8 cellular contexts compared by ENCODE assay signal in the genomic region with DNA sequence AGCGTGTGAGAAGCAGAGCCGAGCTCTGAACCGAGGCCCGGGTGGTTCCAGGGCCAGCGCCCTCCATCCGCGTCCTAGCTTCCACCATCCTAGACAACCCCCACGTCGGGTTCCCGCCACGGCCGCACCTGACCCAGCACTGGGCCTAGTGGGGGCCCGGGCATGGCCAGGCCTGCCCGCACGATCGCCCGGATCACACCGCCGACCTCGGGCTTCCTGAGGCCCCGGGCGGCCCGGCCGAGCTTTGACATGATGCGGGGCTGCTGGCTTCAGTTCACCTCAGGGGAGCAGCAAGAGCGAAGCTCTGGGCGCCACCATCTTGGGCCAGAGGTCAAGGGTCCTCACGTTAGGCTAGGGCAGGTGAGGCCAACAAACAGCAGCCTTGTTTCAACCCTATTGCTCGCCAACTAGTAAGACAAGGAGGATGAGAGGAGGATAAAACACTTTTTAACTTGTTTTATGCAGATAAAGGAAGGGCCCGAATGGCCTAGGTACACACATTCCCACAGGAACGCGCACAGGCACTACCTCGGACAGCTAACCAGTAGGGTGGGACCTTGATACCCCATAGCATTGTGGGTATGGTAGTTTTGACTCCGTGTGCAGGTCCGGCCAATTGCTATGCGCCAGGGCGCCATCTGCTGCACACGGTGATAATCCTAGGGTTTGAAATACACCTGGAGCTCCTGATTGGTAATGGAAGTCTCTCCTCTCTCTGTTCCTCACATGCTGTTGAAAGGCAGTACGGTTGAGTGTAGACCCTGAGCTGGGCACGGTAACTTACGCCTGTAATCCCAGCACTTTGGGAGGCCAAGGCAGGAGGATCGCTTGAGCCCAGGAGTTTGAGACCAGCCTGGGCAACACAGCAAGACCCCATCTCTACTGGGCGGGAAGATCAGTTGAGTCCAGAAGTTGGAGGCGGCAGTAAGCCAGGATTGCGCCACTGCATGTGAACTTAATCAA. TPM values are rescaled to one million over a fixed set of nuclear protein-coding genes. Genes with fewer than 3 reads are reported as not detected.
DNase-seq lines count a peak whose midpoint lies in the region; ATAC-seq, FAIRE-seq and TF ChIP-seq lines count a peak whose summit lies in the region.

Gene MRPL11 (minus strand): TSS at position 345 of the 963 bp plus-strand sequence. CDS start 94 bp downstream, at position 251.

- no peak within 1 kb of the TSS for H3K56ac ChIP-seq in H9 (ENCODE audit: insufficient read length, low read depth, low read length)

- no peaks in the 10 kb centered on the region for H3K27me3 ChIP-seq in H9 (ENCODE audit: insufficient read depth, low read length)
- no peaks in the 10 kb centered on the region for H3K27me3 ChIP-seq in MG63
- no peaks in the 10 kb centered on the region for H3K27me3 ChIP-seq in foreskin keratinocyte
- H3K27me3 ChIP-seq in neuron (ENCODE audit: insufficient read depth, low read length): no peaks in the 10 kb centered on the region

- H3K9ac ChIP-seq in H9 (ENCODE audit: extremely low read depth, insufficient read length, low read length): peak within 1 kb of the TSS; percentile 92

- peak within 1 kb of the TSS; percentile 90 to 92 for H3K4me3 Mint-ChIP-seq in H9

- H3K18ac ChIP-seq in H9 (ENCODE audit: insufficient read length, low read depth, low read length): peak within 1 kb of the TSS; percentile 78

- no peak within 1 kb of the TSS for H2BK15ac ChIP-seq in H9 (ENCODE audit: low read depth, low read length)

- H2BK5ac ChIP-seq in H9 (ENCODE audit: insufficient read length, low read length): peak within 1 kb of the TSS; percentile 9

- ATAC-seq in foreskin keratinocyte: peak; percentile 95

- H3K23ac ChIP-seq in H9 (ENCODE audit: insufficient read length, low read depth, low read length): no peak within 1 kb of the TSS

- H2BK12ac ChIP-seq in H9 (ENCODE audit: insufficient read length, low read depth, low read length): no peak within 1 kb of the TSS

- H3K27me3 Mint-ChIP-seq in H9 (ENCODE audit: low read depth): no peaks in the 10 kb centered on the region

- H4K20me1 ChIP-seq in H9 (ENCODE audit: control insufficient read depth, insufficient read depth, insufficient read length): no peaks in the 10 kb centered on the region

- H2BK20ac ChIP-seq in H9 (ENCODE audit: low read depth, low read length, poor library complexity, severe bottlenecking): no peak within 1 kb of the TSS

- H4K5ac ChIP-seq in H9 (ENCODE audit: insufficient read length, low read depth, low read length): peak within 1 kb of the TSS; percentile 4

- H3K79me2 ChIP-seq in H9 (ENCODE audit: insufficient read depth, low read length): no peaks in the 10 kb centered on the region

- H3K27ac Mint-ChIP-seq in H9: peak within 1 kb of the TSS; percentile 100

- H4K91ac ChIP-seq in H9 (ENCODE audit: insufficient read length, low read depth, low read length): no peak within 1 kb of the TSS

- FAIRE-seq in G401.6 (lab: Jason Lieb, UNC): peak; percentile 97

- no peak within 1 kb of the TSS for H2AK5ac ChIP-seq in H9 (ENCODE audit: insufficient read length, low read length)

- H3K4me1 ChIP-seq in H9 (ENCODE audit: insufficient read depth, low read length) (no peaks in the 10 kb centered on the region), foreskin keratinocyte (no peaks in the 10 kb centered on the region), neuron (ENCODE audit: insufficient read depth, low read length) (peaks cover 6% of the 10 kb centered on the region)

- TF ChIP-seq CTCF in H9 (conservative IDR thresholded peaks at IDR 0.05): peak; percentile 73
- peak; percentile 94 for TF ChIP-seq CTCF in foreskin keratinocyte (conservative IDR thresholded peaks at IDR 0.05)
- TF ChIP-seq CTCF in subcutaneous adipose tissue (IDR thresholded peaks at IDR 0.05; ENCODE audit: low read depth): no peak

- H3K23me2 ChIP-seq in H9 (ENCODE audit: insufficient read length, low read depth, low read length, poor library complexity, severe bottlenecking): peaks cover 7% of the 10 kb centered on the region

- no peak within 1 kb of the TSS for H4K8ac ChIP-seq in H9 (replicated peaks; ENCODE audit: insufficient read length, low read depth, low read length)

- H3K14ac ChIP-seq in H9 (ENCODE audit: insufficient read depth, low read length): peak within 1 kb of the TSS; percentile 85

- H3K4me2 ChIP-seq in H9 (ENCODE audit: insufficient read depth, insufficient read length, low read length): peak within 1 kb of the TSS; percentile 87

- DNase-seq in H9 (peak; percentile 96), MG63 (peak; percentile 89), SIG-M5 (lab: John Stamatoyannopoulos, UW) (peak; percentile 75), activated gamma-delta T cell treated with Interleukin-2 at 50 U/mL for 16 hours (peak; percentile 87), foreskin keratinocyte (peak; percentile 82 to 91)

- H3K4me1 Mint-ChIP-seq in H9: peaks cover 8 to 17% of the 10 kb centered on the region in 2 experiments

- H3K4me3 ChIP-seq in MG63 (peak within 1 kb of the TSS; percentile 81), neuron (ENCODE audit: low read length) (peak within 1 kb of the TSS; percentile 62)

- WGBS in H9 (ENCODE audit: extremely low coverage, insufficient read length, low lambda C conversion rate): no CpG with 5 or more reads among the region's 45 CpGs

- peaks cover 10% of the 10 kb centered on the region for H3K9me3 ChIP-seq in H9 (ENCODE audit: control insufficient read depth, low read depth, low read length)
- no peaks in the 10 kb centered on the region for H3K9me3 ChIP-seq in MG63
- H3K9me3 ChIP-seq in neuron (ENCODE audit: low read length): no peaks in the 10 kb centered on the region

- peaks cover 24 to 54% (median 39%) of the 10 kb centered on the region in 3 experiments; a peak in 6 of 7 replicates for H3K36me3 Mint-ChIP-seq in H9 (ENCODE audit: insufficient read depth in 1 of 3, low read depth in 3 of 3)

- no peaks in the 10 kb centered on the region for H3K79me1 ChIP-seq in H9 (ENCODE audit: insufficient read depth, low read depth, low read length, poor library complexity, severe bottlenecking)

- peak within 1 kb of the TSS; percentile 21 for H3K27ac ChIP-seq in H9 (ENCODE audit: insufficient read length, low read depth, low read length)
- peak within 1 kb of the TSS; percentile 67 for H3K27ac ChIP-seq in foreskin keratinocyte

- H2BK120ac ChIP-seq in H9 (ENCODE audit: low read depth, low read length, poor library complexity, severe bottlenecking): no peak within 1 kb of the TSS

- H3K36me3 ChIP-seq in MG63: peaks cover 8% of the 10 kb centered on the region
- peaks cover 23% of the 10 kb centered on the region for H3K36me3 ChIP-seq in neuron (ENCODE audit: insufficient read depth, low read length)

- H3T11ph ChIP-seq in H9 (ENCODE audit: low read length): no peak within 1 kb of the TSS

- peaks cover 10 to 14% of the 10 kb centered on the region in 2 experiments for H3K9me3 Mint-ChIP-seq in H9

- no peak within 1 kb of the TSS for H2AFZ ChIP-seq in H9 (ENCODE audit: low read length)
- H2AFZ ChIP-seq in neuron (ENCODE audit: low read depth, low read length): peak within 1 kb of the TSS; percentile 52

- no peak within 1 kb of the TSS for H3K4ac ChIP-seq in H9 (ENCODE audit: low read depth, low read length)

RNA-seq across cellular contexts. Expression of gene MRPL11, which starts in this region (rescaled TPM):
- total RNA-seq in H9 (2021) (105 and 106 TPM in 2 replicates), foreskin keratinocyte (83.1 and 106 TPM in 2 replicates), subcutaneous adipose tissue (10 to 100 TPM; 26.7 to 41.8 (median 39.6) TPM)
- 92.7 and 167 TPM in 2 replicates for total RNA-seq in MG63 (2014; rRNA removed; shearing (Covaris generic); ENCODE audit: low replicate concordance)
- polyA plus RNA-seq in foreskin keratinocyte: 126 and 158 TPM in 2 replicates

Comparison
In these comparisons a context has a peak if more than half of its experiments do, and no peak if none do; other contexts are left out.
1. Peak in every context shown above with its lines: DNase-seq, ATAC-seq, H3K4me3 ChIP-seq and H3K27ac ChIP-seq.